In the genomic region with DNA sequence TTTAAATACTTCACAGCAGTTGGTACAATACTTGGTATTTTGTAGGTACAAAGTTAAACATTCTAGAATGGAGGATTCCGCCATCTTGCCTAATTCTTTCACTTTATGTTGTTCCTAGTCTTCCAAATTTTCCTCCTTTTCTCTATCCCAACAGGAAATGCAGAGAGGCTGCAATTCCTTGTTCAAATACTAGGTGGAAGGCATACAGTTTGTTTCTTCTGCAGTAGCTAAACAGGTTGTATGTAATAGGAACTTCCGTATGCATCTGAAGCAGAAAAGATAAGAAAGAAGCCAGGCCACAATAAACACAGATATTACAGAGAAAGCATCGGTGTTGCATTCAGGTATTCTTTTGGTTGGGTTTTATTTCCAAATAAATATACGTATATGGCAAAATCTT, we compare ENCODE assay signal across 30 cellular contexts.
DNase-seq lines count a peak whose midpoint lies in the region; ATAC-seq and TF ChIP-seq lines count a peak whose summit lies in the region.
"Had no signal": no experiment of that assay in that cellular context is flagged by ENCODE, and none has a peak within 500 bp of the region (broad histone marks: within the 10 kb centered on the region; RNA-seq: fewer than 3 reads in every experiment).

No MANE protein-coding gene starts in this region.

- H3K4me1 Mint-ChIP-seq in activated T-cell treated with anti-CD3 and anti-CD28 coated beads, Interleukin-2, amount 50 U/mL, for 72 hours (ENCODE audit: low read depth): peaks cover 72% of the 10 kb centered on the region
- peaks cover 73% of the 10 kb centered on the region for H3K4me1 Mint-ChIP-seq in activated T-cell treated with anti-CD3 and anti-CD28 coated beads, Interleukin-2, amount 50 U/mL, for 24 hours (ENCODE audit: low read depth)
- H3K4me1 Mint-ChIP-seq in glutamatergic neuron (ENCODE audit: low read depth, unreplicated experiment): no peaks in the 10 kb centered on the region

- no peaks in the 10 kb centered on the region for H3K9me3 Mint-ChIP-seq in activated T-cell treated with anti-CD3 and anti-CD28 coated beads, Interleukin-2, amount 50 U/mL, for 72 hours
- H3K9me3 Mint-ChIP-seq in activated T-cell treated with anti-CD3 and anti-CD28 coated beads, Interleukin-2, amount 50 U/mL, for 24 hours: no peaks in the 10 kb centered on the region
- no peaks in the 10 kb centered on the region for H3K9me3 Mint-ChIP-seq in glutamatergic neuron (ENCODE audit: unreplicated experiment)
- H3K9me3 Mint-ChIP-seq: CD4-positive, alpha-beta T cell had no signal

- TF ChIP-seq CTCF in foreskin keratinocyte (conservative IDR thresholded peaks at IDR 0.05) (peak; percentile 21), glutamatergic neuron (IDR thresholded peaks at IDR 0.05; ENCODE audit: partially characterized antibody, unreplicated experiment) (no peak)

- DNase-seq in activated T-cell treated with anti-CD3 and anti-CD28 coated beads, Interleukin-2, amount 50 U/mL, for 72 hours: no peak
- no peak for DNase-seq in activated T-cell treated with anti-CD3 and anti-CD28 coated beads, Interleukin-2, amount 50 U/mL, for 24 hours
- DNase-seq in NCI-H69 (lab: John Stamatoyannopoulos, UW) (peak; percentile 18), foreskin keratinocyte (no peak), glutamatergic neuron (no peak), NCI-H1694 treated with DMSO at 0.1 percent for 48 hours (lab: John Stamatoyannopoulos, UW) (no peak), GDM1 (lab: John Stamatoyannopoulos, UW) (no peak)
- DNase-seq: 8988T; ACHN; CD4-positive, alpha-beta T cell; COR-L47; DMS79; EL; GF-D8; GM23248; IMR-90; KG1; NCI-H1092; NCI-H1417 treated with DMSO at 0.1 percent for 48 hours; NCI-H187; NCI-H2081 treated with DMSO at 0.1 percent for 48 hours; NCI-H446; NCI-H524 treated with DMSO at 0.1 percent for 48 hours; NCI-H82; NK-92 treated with Interleukin-12 subunit alpha and Interleukin-12 subunit beta, amount 100 ng/mL, for 24 hours; PC-9; SJCRH30 had no signal

- H3K27ac ChIP-seq in foreskin keratinocyte: no peak overlapping the region
- H3K27ac ChIP-seq: PC-9, SJCRH30 had no signal

- no peaks in the 10 kb centered on the region for H3K27me3 ChIP-seq in foreskin keratinocyte
- H3K27me3 ChIP-seq: SJCRH30 had no signal

- peaks cover 18% of the 10 kb centered on the region for H3K4me1 ChIP-seq in foreskin keratinocyte

- H3K36me3 Mint-ChIP-seq in activated T-cell treated with anti-CD3 and anti-CD28 coated beads, Interleukin-2, amount 50 U/mL, for 72 hours (ENCODE audit: insufficient read depth in 2 of 2): peaks cover 3 to 19% of the 10 kb centered on the region in 2 donors
- peaks cover 53% of the 10 kb centered on the region for H3K36me3 Mint-ChIP-seq in activated T-cell treated with anti-CD3 and anti-CD28 coated beads, Interleukin-2, amount 50 U/mL, for 24 hours (ENCODE audit: low read depth)
- H3K36me3 Mint-ChIP-seq in glutamatergic neuron (ENCODE audit: unreplicated experiment): no peaks in the 10 kb centered on the region

- H3K27me3 Mint-ChIP-seq in activated T-cell treated with anti-CD3 and anti-CD28 coated beads, Interleukin-2, amount 50 U/mL, for 72 hours (ENCODE audit: low read depth): no peaks in the 10 kb centered on the region
- no peaks in the 10 kb centered on the region for H3K27me3 Mint-ChIP-seq in activated T-cell treated with anti-CD3 and anti-CD28 coated beads, Interleukin-2, amount 50 U/mL, for 24 hours
- H3K27me3 Mint-ChIP-seq in glutamatergic neuron (ENCODE audit: unreplicated experiment): peaks cover 2% of the 10 kb centered on the region
- H3K27me3 Mint-ChIP-seq: CD4-positive, alpha-beta T cell had no signal

- H3K4me3 Mint-ChIP-seq in activated T-cell treated with anti-CD3 and anti-CD28 coated beads, Interleukin-2, amount 50 U/mL, for 72 hours: no peak overlapping the region
- H3K4me3 Mint-ChIP-seq in activated T-cell treated with anti-CD3 and anti-CD28 coated beads, Interleukin-2, amount 50 U/mL, for 24 hours: no peak overlapping the region
- no peak overlapping the region for H3K4me3 Mint-ChIP-seq in glutamatergic neuron (ENCODE audit: unreplicated experiment)
- H3K4me3 Mint-ChIP-seq: CD4-positive, alpha-beta T cell had no signal

- ATAC-seq in activated T-cell treated with anti-CD3 and anti-CD28 coated beads, Interleukin-2, amount 50 U/mL, for 72 hours (replicated peaks in 1 of 2): no peak
- ATAC-seq in foreskin keratinocyte (no peak), GM21528 (IDR thresholded peaks at IDR 0.05; ENCODE audit: low FRiP score, unreplicated experiment) (no peak)
- ATAC-seq: Right ventricle myocardium inferior, SK-N-SH treated with all-trans-retinoic acid at 6 μM for 48 hours had no signal

- peak overlapping the region; percentile 42 for H3K27ac Mint-ChIP-seq in activated T-cell treated with anti-CD3 and anti-CD28 coated beads, Interleukin-2, amount 50 U/mL, for 72 hours
- H3K27ac Mint-ChIP-seq in activated T-cell treated with anti-CD3 and anti-CD28 coated beads, Interleukin-2, amount 50 U/mL, for 24 hours: no peak overlapping the region
- H3K27ac Mint-ChIP-seq in glutamatergic neuron (ENCODE audit: unreplicated experiment): no peak overlapping the region
- H3K27ac Mint-ChIP-seq: CD4-positive, alpha-beta T cell had no signal
